10 cellular contexts compared by ENCODE assay signal in the genomic region with DNA sequence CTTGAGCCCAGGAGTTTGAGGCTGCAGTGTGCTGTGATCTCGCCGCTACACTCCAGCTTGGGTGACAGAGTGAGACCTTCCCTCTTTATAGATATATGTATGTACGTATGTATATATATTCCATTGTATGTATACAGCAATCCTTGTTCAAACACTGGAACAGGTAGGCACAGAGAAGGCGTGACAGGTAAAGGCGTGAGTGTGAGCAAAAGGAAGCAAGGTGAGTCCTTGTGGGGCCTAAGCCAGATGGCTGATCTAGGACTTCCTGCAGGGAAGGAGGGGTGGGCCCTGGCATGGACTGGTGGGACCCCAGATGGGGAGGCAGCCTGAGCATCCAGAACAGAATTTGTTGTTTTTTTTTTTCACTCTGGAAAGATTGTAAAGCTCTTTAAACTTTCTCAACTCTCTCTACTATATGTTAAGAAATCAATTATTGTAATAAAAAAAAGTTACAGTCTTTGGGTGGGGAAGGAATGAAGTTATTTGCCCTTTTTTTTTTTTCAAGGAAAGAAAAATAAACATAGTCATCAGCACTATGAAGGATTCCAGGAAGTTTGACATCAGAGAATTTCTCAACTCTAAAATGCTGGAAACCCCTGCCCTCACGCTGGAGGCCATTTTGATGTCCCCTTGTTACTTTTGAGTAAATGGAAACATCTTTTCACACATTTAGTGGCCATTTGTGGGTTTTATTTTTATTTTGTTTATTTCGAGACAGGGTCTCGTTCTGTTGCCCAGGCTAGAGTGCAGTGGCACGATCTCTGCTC. TPM values are rescaled to one million over a fixed set of nuclear protein-coding genes. Genes with fewer than 3 reads are reported as not detected.
DNase-seq lines count a peak whose midpoint lies in the region; ATAC-seq, FAIRE-seq and TF ChIP-seq lines count a peak whose summit lies in the region.
"Had no signal": no experiment of that assay in that cellular context is flagged by ENCODE, and none has a peak within 500 bp of the region (broad histone marks: within the 10 kb centered on the region; RNA-seq: fewer than 3 reads in every experiment).

No MANE protein-coding gene starts in this region.

- TF ChIP-seq CTCF in left ventricle myocardium inferior (IDR thresholded peaks at IDR 0.05; ENCODE audit: borderline replicate concordance) = no peak
- TF ChIP-seq CTCF in astrocyte of the cerebellum (IDR thresholded peaks at IDR 0.05; ENCODE audit: low read depth, low read length, missing control alignments) = no peak
- TF ChIP-seq CTCF in HepG2 (CRISPR knock-in tag; IDR thresholded peaks at IDR 0.05) = no peak
- no peak for TF ChIP-seq CTCF in upper lobe of left lung (IDR thresholded peaks at IDR 0.05)

- H3K27me3 ChIP-seq in left ventricle myocardium inferior (ENCODE audit: low read depth) (no peaks in the 10 kb centered on the region), HepG2 (ENCODE audit: control insufficient read depth in 1 of 2, insufficient read depth in 2 of 2, low read length in 2 of 2) (no peaks in the 10 kb centered on the region; a peak in 2 of 5 replicates), upper lobe of left lung (no peaks in the 10 kb centered on the region)

- WGBS in HepG2 (ENCODE audit: low lambda C conversion rate) = 32% methylated on average over 9 of the region's 9 CpGs
- WGBS in upper lobe of left lung, 2 donors = 74% methylated on average over 9 of the region's 9 CpGs

- H3K9ac ChIP-seq in HepG2 (ENCODE audit: insufficient read depth, low read depth, low read length) = no peak overlapping the region

- H3K4me1 ChIP-seq in left ventricle myocardium inferior (peaks cover 41% of the 10 kb centered on the region), HepG2 (ENCODE audit: insufficient read depth, low read length) (peaks cover 81% of the 10 kb centered on the region), upper lobe of left lung (peaks cover 48 to 72% (median 49%) of the 10 kb centered on the region in 4 donors)

- H3K4me2 ChIP-seq in HepG2 (ENCODE audit: low read depth, low read length) = peak overlapping the region; percentile 44; the same call in 1 of the 2 replicates

- POLR2A ChIA-PET in HepG2 (lab: Yijun Ruan, JAX) = no interaction called here

- H3K36me3 Mint-ChIP-seq in immature natural killer cell = no peaks in the 10 kb centered on the region
- H3K36me3 Mint-ChIP-seq: CD8-positive, alpha-beta T cell had no signal

- in situ Hi-C loops in astrocyte of the cerebellum (cut with HindIII; ENCODE audit: low sequenced_read_pairs) = no loop called here
- in situ Hi-C loops in HepG2 (cut with HindIII; ENCODE audit: extremely low pct_ligation_motif_present, low pct_unique_long_range_greater_than_20kb) = no loop called here

- H3K9me3 ChIP-seq in left ventricle myocardium inferior (replicated peaks) = no peaks in the 10 kb centered on the region
- H3K9me3 ChIP-seq in HepG2 (ENCODE audit: low read length) = no peaks in the 10 kb centered on the region
- H3K9me3 ChIP-seq in upper lobe of left lung = no peaks in the 10 kb centered on the region

- H3K27ac ChIP-seq in left ventricle myocardium inferior (replicated peaks) (peak overlapping the region; percentile 38), HepG2 (ENCODE audit: extremely low read length, insufficient read depth, low read length) (no peak overlapping the region), upper lobe of left lung (peak overlapping the region; percentile 82 to 94 (median 88))

- ATAC-seq in left ventricle myocardium superior (no peak), HepG2 (no peak), upper lobe of left lung (ENCODE audit: low FRiP score in 2 of 2) (no peak)
- ATAC-seq: CD8-positive, alpha-beta T cell had no signal

- CTCF ChIA-PET in HepG2 (lab: Yijun Ruan, JAX; ENCODE audit: low intra/inter-chr PET ratio, low total read pairs) = no interaction called here

- no peak for TF ChIP-seq RAD21 in HepG2 (CRISPR knock-in tag; IDR thresholded peaks at IDR 0.05)

- no peaks in the 10 kb centered on the region for H3K9me3 Mint-ChIP-seq in immature natural killer cell
- H3K9me3 Mint-ChIP-seq: CD8-positive, alpha-beta T cell had no signal

- peaks cover 0 to 4% (median 3%) of the 10 kb centered on the region in 3 donors for H3K27me3 Mint-ChIP-seq in immature natural killer cell (ENCODE audit: low read depth in 3 of 3)

- no peak overlapping the region for H3K4me3 ChIP-seq in left ventricle myocardium inferior
- H3K4me3 ChIP-seq in astrocyte of the cerebellum (ENCODE audit: low read depth, low read length) = no peak overlapping the region
- peak overlapping the region in 1 of 3 experiments; percentile 28; a peak in 1 of 6 replicates for H3K4me3 ChIP-seq in HepG2 (replicated peaks in 1 of 3; ENCODE audit: insufficient read depth in 1 of 3, low read depth in 2 of 3, low read length in 3 of 3)
- no peak overlapping the region for H3K4me3 ChIP-seq in upper lobe of left lung

- no peak for FAIRE-seq in HepG2 (lab: Jason Lieb, UNC)

- TF ChIP-seq POLR2A in HepG2 (IDR thresholded peaks at IDR 0.05; ENCODE audit: insufficient read depth in 1 of 2, low read depth in 2 of 2, low read length in 2 of 2) = no peak
- no peak for TF ChIP-seq POLR2A in upper lobe of left lung (IDR thresholded peaks at IDR 0.05)

- H4K20me1 ChIP-seq in HepG2 (ENCODE audit: insufficient read depth, low read length) = no peaks in the 10 kb centered on the region

- H3K79me2 ChIP-seq in HepG2 (ENCODE audit: insufficient read depth, low read length) = peaks cover 3% of the 10 kb centered on the region

- H3K27ac Mint-ChIP-seq in immature natural killer cell = no peak overlapping the region
- H3K27ac Mint-ChIP-seq: CD8-positive, alpha-beta T cell had no signal

- H3K4me1 Mint-ChIP-seq in immature natural killer cell = peaks cover 11 to 15% of the 10 kb centered on the region in 2 donors

- intact Hi-C loops in left ventricle myocardium inferior (cut with micrococcal nuclease) = no loop called here
- intact Hi-C loops in left ventricle myocardium superior (cut with micrococcal nuclease) = no loop called here
- intact Hi-C loops in HepG2 (cut with micrococcal nuclease; ENCODE audit: unreplicated experiment) = no loop called here

- H3K36me3 ChIP-seq in left ventricle myocardium inferior (no peaks in the 10 kb centered on the region), HepG2 (replicated peaks in 1 of 2; ENCODE audit: control insufficient read depth in 1 of 2, insufficient read depth in 2 of 2, low read length in 2 of 2) (no peaks in the 10 kb centered on the region), upper lobe of left lung (no peaks in the 10 kb centered on the region)

- H3K4me3 Mint-ChIP-seq in immature natural killer cell = no peak overlapping the region
- H3K4me3 Mint-ChIP-seq: CD8-positive, alpha-beta T cell had no signal

- TF ChIP-seq EP300 in HepG2 (IDR thresholded peaks at IDR 0.05; ENCODE audit: low read depth in 2 of 2, low read length in 2 of 2) (no peak), HepG2 (CRISPR knock-in tag; IDR thresholded peaks at IDR 0.05; ENCODE audit: borderline replicate concordance) (no peak), upper lobe of left lung (IDR thresholded peaks at IDR 0.05) (peak in 2 of 4 donors; percentile 42 to 49)

- DNase-seq in left ventricle myocardium inferior (no peak), left ventricle myocardium superior (no peak), astrocyte of the cerebellum (ENCODE audit: low read depth) (peak; percentile 44), HepG2 (ENCODE audit: low spot score) (no peak), upper lobe of left lung (no peak), activated gamma-delta T cell (lab: John Stamatoyannopoulos, UW) (no peak), SKM-1 (lab: John Stamatoyannopoulos, UW; ENCODE audit: unreplicated experiment) (no peak), immature natural killer cell (no peak)
- DNase-seq: CD8-positive, alpha-beta T cell; midbrain had no signal

- BruUV-seq in HepG2 (replicated peaks; lab: Mats Ljungman, UMichigan) = no TSS peak

- no peak overlapping the region for H2AFZ ChIP-seq in HepG2 (ENCODE audit: low read length)

TF ChIP-seq in HepG2, 621 proteins besides CTCF, POLR2A, EP300 and RAD21 (continues in another document):
- TF ChIP-seq KAT8 (CRISPR knock-in tag; IDR thresholded peaks at IDR 0.05) (0 out of 2 replicates have a peak, but pooled peaks have one; percentile 19), ATRX (CRISPR knock-in tag; IDR thresholded peaks at IDR 0.05; ENCODE audit: borderline replicate concordance) (no peak), ELF3 (CRISPR knock-in tag; IDR thresholded peaks at IDR 0.05) (0 out of 2 replicates have a peak, but pooled peaks have one; percentile 8), SAP130 (CRISPR knock-in tag; IDR thresholded peaks at IDR 0.05; ENCODE audit: low read depth) (peak; percentile 21; the same call in 1 of the 2 replicates), RELA (CRISPR knock-in tag; IDR thresholded peaks at IDR 0.05) (no peak), TCF7 (IDR thresholded peaks at IDR 0.05; ENCODE audit: low read depth) (0 out of 2 replicates have a peak, but pooled peaks have one; percentile 27)

RNA-seq across cellular contexts. Expression of a gene that starts 38.9 kb away (rescaled TPM):
- total RNA-seq in left ventricle myocardium inferior = 36.9 TPM
- total RNA-seq in left ventricle myocardium superior = 49.4 TPM
- total RNA-seq in HepG2 (2016; rRNA removed; fragmentation: Illumina TruSeq; extraction: Trizol) = 2.9 and 4.4 TPM in 2 replicates
- 2.6 and 3.0 TPM in 2 replicates for total RNA-seq in HepG2 (2016; cell fraction: cytosol; rRNA removed; fragmentation: Illumina TruSeq; extraction: Trizol; ENCODE audit: low read depth)
- total RNA-seq in HepG2 (2016; cell fraction: insoluble cytoplasmic fraction; rRNA removed; fragmentation: Illumina TruSeq; extraction: Trizol) = 2.7 and 5.6 TPM in 2 replicates
- 3.8 and 5.2 TPM in 2 replicates for total RNA-seq in HepG2 (2016; cell fraction: membrane; rRNA removed; fragmentation: Illumina TruSeq; extraction: Trizol)
- 2.6 and 3.7 TPM in 2 replicates for total RNA-seq in HepG2 (2016; cell fraction: nucleus; rRNA removed; fragmentation: Illumina TruSeq; extraction: Trizol)
- polyA plus RNA-seq in HepG2 (2011; rRNA removed) = 2.9 and 4.1 TPM in 2 replicates
- 2.4 and 5.1 TPM in 2 replicates for polyA plus RNA-seq in HepG2 (2011; cell fraction: cytosol; rRNA removed)
- polyA plus RNA-seq in HepG2 (2011; cell fraction: nucleus; rRNA removed) = 6.7 and 8.1 TPM in 2 replicates
- polyA plus RNA-seq in HepG2 (2012) = 5.9 and 8.8 TPM in 2 replicates
- 5.5 and 6.6 TPM in 2 replicates for polyA plus RNA-seq in HepG2 (2016; cell fraction: cytosol; fragmentation: Illumina TruSeq; extraction: Trizol; ENCODE audit: low read depth)
- polyA plus RNA-seq in HepG2 (2016; cell fraction: insoluble cytoplasmic fraction; fragmentation: Illumina TruSeq; extraction: Trizol; ENCODE audit: low read depth) = 5.6 and 8.0 TPM in 2 replicates
- polyA plus RNA-seq in HepG2 (2016; cell fraction: membrane; fragmentation: Illumina TruSeq; extraction: Trizol; ENCODE audit: low read depth) = 6.0 and 6.1 TPM in 2 replicates
- 8.0 and 9.7 TPM in 2 replicates for polyA plus RNA-seq in HepG2 (2016; cell fraction: nucleus; fragmentation: Illumina TruSeq; extraction: Trizol; ENCODE audit: insufficient read depth, low read depth)
- 3.4 and 23.2 TPM in 2 replicates for polyA minus RNA-seq in HepG2 (2011; rRNA and poly(A)+ RNA removed; ENCODE audit: low replicate concordance)
- polyA minus RNA-seq in HepG2 (2011; cell fraction: cytosol; rRNA and poly(A)+ RNA removed) = 4.3 and 8.2 TPM in 2 replicates
- 3.6 and 7.6 TPM in 2 replicates for polyA minus RNA-seq in HepG2 (2011; cell fraction: nucleus; rRNA and poly(A)+ RNA removed)
- total RNA-seq in upper lobe of left lung = 100 to 1,000 TPM in 2 of 6 donors, 10 to 100 TPM in 4; 44.6 to 124 (median 76.1) TPM
- under 1 TPM in 2 of 3 donors, not detected in 1; 0.59 to 0.99 TPM for polyA plus RNA-seq in immature natural killer cell
